In genomic region chr19:47379398-47379938, GRCh38 we compare ENCODE assay signal across 17 cellular contexts. TPM values are rescaled to one million over a fixed set of nuclear protein-coding genes. Genes with fewer than 3 reads are reported as not detected.
A peak's percentile ranks its signal among the peaks of the same experiment; 100 is the strongest.
DNase-seq lines count a peak whose midpoint lies in the region; ATAC-seq lines count a peak whose summit lies in the region.
"Had no signal": no experiment of that assay in that cellular context is flagged by ENCODE, and none has a peak within 500 bp of the region (broad histone marks: within the 10 kb centered on the region; RNA-seq: fewer than 3 reads in every experiment).

No MANE protein-coding gene starts in this region.

- H3K27ac ChIP-seq in angular gyrus (ENCODE audit: low read depth, low read length): peak overlapping the region; percentile 82
- H3K27ac ChIP-seq: brain microvascular endothelial cell, Peyer's patch had no signal

- DNase-seq in NCI-H1694 (lab: John Stamatoyannopoulos, UW) (peak; percentile 82), medulla oblongata (ENCODE audit: extremely low spot score) (peak; percentile 55), AG08396 (ENCODE audit: low spot score) (no peak), NCI-H1105 treated with DMSO at 0.1 percent for 48 hours (lab: John Stamatoyannopoulos, UW) (no peak)
- DNase-seq: activated CD4-positive, alpha-beta T cell treated with anti-CD3 and anti-CD28 coated beads, Interleukin-2, amount 50 U/mL, for 1 hour; activated naive CD4-positive, alpha-beta T cell treated with anti-CD3 and anti-CD28 coated beads, Interleukin-2, amount 10 ng/mL, durations not matched to agents 7 days and 5 days; activated T-cell treated with anti-CD3 and anti-CD28 coated beads for 4 hours; brain microvascular endothelial cell; left ventricle myocardium superior; naive B cell; NCI-H2029; Peyer's patch; stimulated activated CD4-positive, alpha-beta T cell treated with anti-CD3 and anti-CD28 coated beads, Interleukin-1b, Interleukin-23, amount 100 ng/mL, for 48 hours had no signal

- ATAC-seq in HG03175 (IDR thresholded peaks at IDR 0.05; ENCODE audit: unreplicated experiment): no peak
- ATAC-seq: left ventricle myocardium superior had no signal

- no peaks in the 10 kb centered on the region for H3K9me3 ChIP-seq in skeletal muscle satellite cell (replicated peaks; ENCODE audit: low read length)
- H3K9me3 ChIP-seq: BLaER1 treated with 17β-estradiol and CSF1 and Interleukin-3, amounts not matched to agents 10 nM and 100 nM; Peyer's patch had no signal

- peaks cover 6% of the 10 kb centered on the region for H3K4me1 ChIP-seq in skeletal muscle satellite cell (ENCODE audit: control insufficient read depth, insufficient read depth, low read length)

- no peak overlapping the region for H3K9ac ChIP-seq in skeletal muscle satellite cell (ENCODE audit: low read depth, low read length)

- peaks cover 69% of the 10 kb centered on the region for H3K36me3 ChIP-seq in skeletal muscle satellite cell (ENCODE audit: insufficient read depth, low read length)

- no peak overlapping the region for H3K4me3 ChIP-seq in skeletal muscle satellite cell (ENCODE audit: low read length)
- H3K4me3 ChIP-seq: BLaER1 treated with 17β-estradiol and CSF1 and Interleukin-3, amounts not matched to agents 10 nM and 100 nM; Peyer's patch had no signal

- no peaks in the 10 kb centered on the region for H3K27me3 ChIP-seq in skeletal muscle satellite cell (ENCODE audit: control insufficient read depth, insufficient read depth, low read length)
- H3K27me3 ChIP-seq: BLaER1 treated with 17β-estradiol and CSF1 and Interleukin-3, amounts not matched to agents 10 nM and 100 nM; brain microvascular endothelial cell; Peyer's patch had no signal

- peak overlapping the region; percentile 27 for H3K4me2 ChIP-seq in skeletal muscle satellite cell (ENCODE audit: low read length)
- H3K4me2 ChIP-seq: BLaER1 treated with 17β-estradiol and CSF1 and Interleukin-3, amounts not matched to agents 10 nM and 100 nM had no signal

RNA-seq across cellular contexts. Expression of gene DHX34, which starts 30.4 kb away (rescaled TPM):
- total RNA-seq in skeletal muscle satellite cell (2012; rRNA removed): 18.8 and 21.3 TPM in 2 replicates

RNA-seq across cellular contexts. Expression of gene MEIS3, which starts 39.9 kb away (rescaled TPM):
- total RNA-seq in skeletal muscle satellite cell (2012; rRNA removed): 39.0 and 40.8 TPM in 2 replicates

RNA-seq across cellular contexts. Expression of gene C5AR2, which starts 47.5 kb away (rescaled TPM):
- total RNA-seq in skeletal muscle satellite cell (2012; rRNA removed): 0.44 and 0.76 TPM in 2 replicates

Comparison
In these comparisons a context has a peak if more than half of its experiments do, and no peak if none do; other contexts are left out.
1. DNase-seq: peak in NCI-H1694 (single experiment) and medulla oblongata (single experiment); none in AG08396 (single experiment) and NCI-H1105 treated with DMSO at 0.1 percent for 48 hours (single experiment).